In genomic region chr5:144191998-144192397, GRCh38 we compare ENCODE assay signal across 8 cellular contexts. TPM values are rescaled to one million over a fixed set of nuclear protein-coding genes. Genes with fewer than 3 reads are reported as not detected.
DNase-seq lines count a peak whose midpoint lies in the region; ATAC-seq and TF ChIP-seq lines count a peak whose summit lies in the region.

No MANE protein-coding gene starts in this region.

- H3K36me3 Mint-ChIP-seq in chondrocyte (ENCODE audit: low read depth) (no peaks in the 10 kb centered on the region), memory B cell (no peaks in the 10 kb centered on the region)

- H3K27me3 ChIP-seq in OCI-LY3 (ENCODE audit: low read depth, low read length): no peaks in the 10 kb centered on the region

- peak overlapping the region; percentile 80 for H3K4me2 ChIP-seq in OCI-LY3 (ENCODE audit: low read length)

- peak; percentile 85 for ATAC-seq in GM19043 (IDR thresholded peaks at IDR 0.05; ENCODE audit: low read depth, unreplicated experiment)
- peak; percentile 87 for ATAC-seq in HG03103 (IDR thresholded peaks at IDR 0.05; ENCODE audit: low read depth, unreplicated experiment)
- ATAC-seq in memory B cell (ENCODE audit: low read depth): peak; percentile 76

- H3K9me3 ChIP-seq in OCI-LY3 (ENCODE audit: insufficient read depth, low read length): no peaks in the 10 kb centered on the region

- H3K4me1 ChIP-seq in OCI-LY3 (ENCODE audit: low read length): peaks cover 52% of the 10 kb centered on the region

- peak overlapping the region; percentile 59 for H3K27ac ChIP-seq in OCI-LY3 (ENCODE audit: low read length)

- H3K9me3 Mint-ChIP-seq in chondrocyte (ENCODE audit: low read depth) (no peaks in the 10 kb centered on the region), memory B cell (no peaks in the 10 kb centered on the region)

- H2AFZ ChIP-seq in OCI-LY3 (ENCODE audit: low read depth, low read length): peak overlapping the region; percentile 91

- H3K27me3 Mint-ChIP-seq in chondrocyte (ENCODE audit: low read depth) (no peaks in the 10 kb centered on the region), memory B cell (no peaks in the 10 kb centered on the region)

- H3K4me1 Mint-ChIP-seq in chondrocyte (ENCODE audit: low read depth): peaks cover 29% of the 10 kb centered on the region
- H3K4me1 Mint-ChIP-seq in memory B cell: peaks cover 35% of the 10 kb centered on the region

- TF ChIP-seq CTCF in OCI-LY3 (IDR thresholded peaks at IDR 0.05; ENCODE audit: low read depth, low read length) (peak; percentile 62), chondrocyte (IDR thresholded peaks at IDR 0.05) (peak; percentile 69)

- peak; percentile 12 for DNase-seq in DMS79 treated with DMSO at 0.1 percent for 48 hours (lab: John Stamatoyannopoulos, UW)
- DNase-seq in DMS79 (lab: John Stamatoyannopoulos, UW): no peak
- DNase-seq in chondrocyte (ENCODE audit: low spot score): no peak
- peak in 1 of 2 donors; percentile 65 for DNase-seq in memory B cell (ENCODE audit: low spot score in 2 of 2)
- DNase-seq in NCI-H2081 (lab: John Stamatoyannopoulos, UW): no peak

- no peaks in the 10 kb centered on the region for H4K20me1 ChIP-seq in OCI-LY3 (ENCODE audit: insufficient read depth, low read length)

- no peak overlapping the region for H3K4me3 Mint-ChIP-seq in chondrocyte (ENCODE audit: unreplicated experiment)
- H3K4me3 Mint-ChIP-seq in memory B cell: no peak overlapping the region

- peak overlapping the region; percentile 63 for H3K4me3 ChIP-seq in OCI-LY3 (ENCODE audit: low read length)

- H3K9ac ChIP-seq in OCI-LY3 (ENCODE audit: low read length): peak overlapping the region; percentile 55

- peaks cover 2% of the 10 kb centered on the region for H3K36me3 ChIP-seq in OCI-LY3 (replicated peaks; ENCODE audit: low read depth, low read length)

- H3K27ac Mint-ChIP-seq in chondrocyte (ENCODE audit: unreplicated experiment): no peak overlapping the region
- H3K27ac Mint-ChIP-seq in memory B cell: no peak overlapping the region

- no peaks in the 10 kb centered on the region for H3K79me2 ChIP-seq in OCI-LY3 (ENCODE audit: low read length)

RNA-seq across cellular contexts. Expression of gene KCTD16, which starts 21.3 kb away (rescaled TPM):
- 0.48 to 1.5 TPM (median 1.3 TPM) in 3 replicates for total RNA-seq in chondrocyte

RNA-seq across cellular contexts. Expression of gene YIPF5, which starts 21.5 kb away (rescaled TPM):
- 101 to 119 TPM (median 113 TPM) in 3 replicates for total RNA-seq in chondrocyte
